Comparison of ENCODE assay signal across 20 cellular contexts in the genomic region with DNA sequence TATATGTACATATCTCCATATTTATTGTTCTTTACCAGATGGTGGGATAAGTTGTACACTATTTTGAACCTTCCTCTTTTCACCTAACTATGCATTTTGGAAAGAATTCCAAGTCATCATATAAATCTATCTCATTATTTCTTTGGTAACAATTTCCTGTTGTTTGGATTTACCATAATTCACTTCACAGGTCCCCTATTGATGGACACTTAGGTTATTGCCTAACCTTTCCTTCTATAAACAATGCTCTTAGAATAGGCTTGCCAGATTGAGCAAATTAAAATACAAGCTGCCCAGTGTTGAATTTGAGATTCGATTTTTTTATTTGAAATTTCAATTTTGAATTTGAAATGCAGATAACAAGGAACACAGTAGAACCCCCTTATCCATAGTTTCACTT. TPM values are rescaled to one million over a fixed set of nuclear protein-coding genes. Genes with fewer than 3 reads are reported as not detected.
A peak's percentile ranks its signal among the peaks of the same experiment; 100 is the strongest.
DNase-seq lines count a peak whose midpoint lies in the region; ATAC-seq, FAIRE-seq and TF ChIP-seq lines count a peak whose summit lies in the region.
"Had no signal": no experiment of that assay in that cellular context is flagged by ENCODE, and none has a peak within 500 bp of the region (broad histone marks: within the 10 kb centered on the region; RNA-seq: fewer than 3 reads in every experiment).

No MANE protein-coding gene starts in this region.

- H3K9me3 ChIP-seq in A549 (no peaks in the 10 kb centered on the region), Karpas-422 (ENCODE audit: low read length) (no peaks in the 10 kb centered on the region), liver (ENCODE audit: control insufficient read depth in 4 of 4, low read length in 3 of 4) (no peaks in the 10 kb centered on the region)

- CTCF ChIA-PET in A549 (lab: Yijun Ruan, JAX): interaction anchor here (2.5 to 45.8 kb wide), 2 partner anchors 28 to 40 kb away, joined by 18 to 2036 read pairs; a partner anchor contains a TSS

- no peak overlapping the region for H2AFZ ChIP-seq in Karpas-422 (ENCODE audit: low read length)

- 19% methylated on average over 1 of the region's 1 CpG for WGBS in A549 (ENCODE audit: missing lambda C conversion rate)
- WGBS in liver: 25% methylated on average over 1 of the region's 1 CpG

- no peaks in the 10 kb centered on the region for H3K9me3 Mint-ChIP-seq in progenitor cell of endocrine pancreas (ENCODE audit: low read depth)
- H3K9me3 Mint-ChIP-seq: CD4-positive, alpha-beta memory T cell had no signal

- TF ChIP-seq CTCF in A549 (IDR thresholded peaks at IDR 0.05): no peak
- TF ChIP-seq CTCF in liver (IDR thresholded peaks at IDR 0.05; ENCODE audit: low read depth, low read length, missing input control): no peak
- no peak for TF ChIP-seq CTCF in progenitor cell of endocrine pancreas (IDR thresholded peaks at IDR 0.05; ENCODE audit: unreplicated experiment)

- TF ChIP-seq EP300 in A549 (IDR thresholded peaks at IDR 0.05): no peak

- H3K9ac ChIP-seq in Karpas-422 (ENCODE audit: low read length): no peak overlapping the region
- H3K9ac ChIP-seq in liver (ENCODE audit: low read depth in 1 of 2, low read length in 2 of 2): no peak overlapping the region

- peaks cover 43% of the 10 kb centered on the region for H3K4me1 ChIP-seq in A549
- H3K4me1 ChIP-seq in Karpas-422 (ENCODE audit: low read length): no peaks in the 10 kb centered on the region
- H3K4me1 ChIP-seq in liver (ENCODE audit: control insufficient read depth in 4 of 4, insufficient read depth in 4 of 4, low read length in 3 of 4): peaks cover 25 to 61% (median 50%) of the 10 kb centered on the region in 4 donors
- H3K4me1 ChIP-seq: HAP-1 had no signal

- no peaks in the 10 kb centered on the region for H3K79me2 ChIP-seq in Karpas-422 (ENCODE audit: low read length)

- no peak for DNase-seq in A549 (ENCODE audit: low read depth in 1 of 2, low spot score in 1 of 2)
- DNase-seq in Karpas-422: peak; percentile 23
- no peak for DNase-seq in progenitor cell of endocrine pancreas (ENCODE audit: low spot score, unreplicated experiment)
- DNase-seq in dermis blood vessel endothelial cell: no peak
- no peak for DNase-seq in SKM-1 (lab: John Stamatoyannopoulos, UW; ENCODE audit: unreplicated experiment)
- DNase-seq in NCI-H774 (lab: John Stamatoyannopoulos, UW): no peak
- DNase-seq: 8988T; C1 segment of cervical spinal cord; Calu3; CD4-positive, alpha-beta memory T cell; COR-L47; DMS53; DMS79 treated with DMSO at 0.1 percent for 48 hours; GF-D8; GOT3 had no signal

- peaks cover 18% of the 10 kb centered on the region for H3K4me1 Mint-ChIP-seq in progenitor cell of endocrine pancreas (ENCODE audit: low read depth)

- FAIRE-seq in A549 (lab: Jason Lieb, UNC): no peak
- FAIRE-seq: GM12891, GM18507, H54 had no signal

- H3K4me3 ChIP-seq in A549 (no peak overlapping the region), Karpas-422 (ENCODE audit: low read length) (no peak overlapping the region), liver (ENCODE audit: low read depth in 1 of 3, low read length in 3 of 3) (no peak overlapping the region)
- H3K4me3 ChIP-seq: HAP-1 had no signal

- H3K9me2 ChIP-seq in Karpas-422 (replicated peaks; ENCODE audit: insufficient read depth, low read length): no peaks in the 10 kb centered on the region

- no peak for TF ChIP-seq RAD21 in A549 (conservative IDR thresholded peaks at IDR 0.05 in 1 of 2, IDR thresholded peaks at IDR 0.05 in 1 of 2)
- peak in 1 of 2 donors; percentile 17 for TF ChIP-seq RAD21 in liver (IDR thresholded peaks at IDR 0.05)

- no peaks in the 10 kb centered on the region for H4K20me1 ChIP-seq in Karpas-422 (ENCODE audit: insufficient read depth, low read depth, low read length)

- POLR2A ChIA-PET in A549 (lab: Yijun Ruan, JAX): no interaction called here

- H3K27me3 Mint-ChIP-seq in progenitor cell of endocrine pancreas: no peaks in the 10 kb centered on the region

- peak overlapping the region; percentile 65 for H3K27ac Mint-ChIP-seq in progenitor cell of endocrine pancreas
- H3K27ac Mint-ChIP-seq: CD4-positive, alpha-beta memory T cell had no signal

- H3K27me3 ChIP-seq in Karpas-422 (ENCODE audit: low read length): no peaks in the 10 kb centered on the region
- no peaks in the 10 kb centered on the region for H3K27me3 ChIP-seq in liver (ENCODE audit: control insufficient read depth in 4 of 4, insufficient read depth in 4 of 4, low read length in 3 of 4)

- H3K4me3 Mint-ChIP-seq in progenitor cell of endocrine pancreas (ENCODE audit: low read depth): no peak overlapping the region
- H3K4me3 Mint-ChIP-seq: CD4-positive, alpha-beta memory T cell had no signal

- H3K4me2 ChIP-seq in A549 (no peak overlapping the region), Karpas-422 (ENCODE audit: low read depth, low read length, poor library complexity, severe bottlenecking) (no peak overlapping the region)

- peaks cover 3% of the 10 kb centered on the region for H3K36me3 Mint-ChIP-seq in progenitor cell of endocrine pancreas (ENCODE audit: insufficient read depth)
- H3K36me3 Mint-ChIP-seq: CD4-positive, alpha-beta memory T cell had no signal

- TF ChIP-seq POLR2A in A549 (IDR thresholded peaks at IDR 0.05; ENCODE audit: low read length): no peak

- H3K36me3 ChIP-seq in Karpas-422 (ENCODE audit: insufficient read depth, low read length) (no peaks in the 10 kb centered on the region), liver (ENCODE audit: control insufficient read depth in 4 of 4, insufficient read depth in 3 of 4, low read depth in 1 of 4, low read length in 3 of 4) (no peaks in the 10 kb centered on the region)
- H3K36me3 ChIP-seq: HAP-1 had no signal

- ATAC-seq in A549: no peak

- H3K27ac ChIP-seq in A549: peak overlapping the region; percentile 0 to 2; a peak in 2 of 6 replicates
- no peak overlapping the region for H3K27ac ChIP-seq in Karpas-422 (ENCODE audit: low read length)
- peak overlapping the region; percentile 87 to 91 for H3K27ac ChIP-seq in liver (ENCODE audit: low read depth in 1 of 2, low read length in 2 of 2)

TF ChIP-seq in A549, 52 proteins besides CTCF, POLR2A, EP300 and RAD21 (continues in another document):
- TF ChIP-seq, protein P1, sequence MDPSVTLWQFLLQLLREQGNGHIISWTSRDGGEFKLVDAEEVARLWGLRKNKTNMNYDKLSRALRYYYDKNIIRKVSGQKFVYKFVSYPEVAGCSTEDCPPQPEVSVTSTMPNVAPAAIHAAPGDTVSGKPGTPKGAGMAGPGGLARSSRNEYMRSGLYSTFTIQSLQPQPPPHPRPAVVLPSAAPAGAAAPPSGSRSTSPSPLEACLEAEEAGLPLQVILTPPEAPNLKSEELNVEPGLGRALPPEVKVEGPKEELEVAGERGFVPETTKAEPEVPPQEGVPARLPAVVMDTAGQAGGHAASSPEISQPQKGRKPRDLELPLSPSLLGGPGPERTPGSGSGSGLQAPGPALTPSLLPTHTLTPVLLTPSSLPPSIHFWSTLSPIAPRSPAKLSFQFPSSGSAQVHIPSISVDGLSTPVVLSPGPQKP (IDR thresholded peaks at IDR 0.05; ENCODE audit: low read depth, low read length): no peak

TF ChIP-seq in liver, 16 proteins besides CTCF, POLR2A, EP300 and RAD21:
- peak in 1 of 2 donors; percentile 11 for TF ChIP-seq RXRA (IDR thresholded peaks at IDR 0.05)
- peak; percentile 17 for TF ChIP-seq YY1 (IDR thresholded peaks at IDR 0.05)
- TF ChIP-seq, protein P2, sequence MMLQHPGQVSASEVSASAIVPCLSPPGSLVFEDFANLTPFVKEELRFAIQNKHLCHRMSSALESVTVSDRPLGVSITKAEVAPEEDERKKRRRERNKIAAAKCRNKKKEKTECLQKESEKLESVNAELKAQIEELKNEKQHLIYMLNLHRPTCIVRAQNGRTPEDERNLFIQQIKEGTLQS (IDR thresholded peaks at IDR 0.05): no peak
- TF ChIP-seq, protein P3, sequence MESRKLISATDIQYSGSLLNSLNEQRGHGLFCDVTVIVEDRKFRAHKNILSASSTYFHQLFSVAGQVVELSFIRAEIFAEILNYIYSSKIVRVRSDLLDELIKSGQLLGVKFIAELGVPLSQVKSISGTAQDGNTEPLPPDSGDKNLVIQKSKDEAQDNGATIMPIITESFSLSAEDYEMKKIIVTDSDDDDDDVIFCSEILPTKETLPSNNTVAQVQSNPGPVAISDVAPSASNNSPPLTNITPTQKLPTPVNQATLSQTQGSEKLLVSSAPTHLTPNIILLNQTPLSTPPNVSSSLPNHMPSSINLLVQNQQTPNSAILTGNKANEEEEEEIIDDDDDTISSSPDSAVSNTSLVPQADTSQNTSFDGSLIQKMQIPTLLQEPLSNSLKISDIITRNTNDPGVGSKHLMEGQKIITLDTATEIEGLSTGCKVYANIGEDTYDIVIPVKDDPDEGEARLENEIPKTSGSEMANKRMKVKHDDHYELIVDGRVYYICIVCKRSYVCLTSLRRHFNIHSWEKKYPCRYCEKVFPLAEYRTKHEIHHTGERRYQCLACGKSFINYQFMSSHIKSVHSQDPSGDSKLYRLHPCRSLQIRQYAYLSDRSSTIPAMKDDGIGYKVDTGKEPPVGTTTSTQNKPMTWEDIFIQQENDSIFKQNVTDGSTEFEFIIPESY (IDR thresholded peaks at IDR 0.05): peak; percentile 21
- TF ChIP-seq HNF4A (conservative IDR thresholded peaks at IDR 0.05): peak; percentile 6 to 9

RNA-seq across cellular contexts. Expression of a gene that starts 28.9 kb away (rescaled TPM):
- 66.0 and 70.4 TPM in 2 replicates for polyA plus RNA-seq in A549 (2011; rRNA removed)
- polyA plus RNA-seq in A549 (2012; cell fraction: cytosol; rRNA removed): 31.6 and 32.6 TPM in 2 replicates
- 43.4 and 61.7 TPM in 2 replicates for polyA plus RNA-seq in A549 (2012; cell fraction: nucleus; rRNA removed)
- polyA plus RNA-seq in A549 (2017; fragmentation: RNase III; extraction: RNeasy Plus Mini Kit Qiagen cat#74134 plus additional on column Dnase treatment): 32.0 to 33.9 TPM (median 33.2 TPM) in 3 replicates
- polyA minus RNA-seq in A549 (2011; rRNA and poly(A)+ RNA removed): 94.3 and 110 TPM in 2 replicates
- total RNA-seq in Karpas-422 (2014; rRNA removed; shearing (Covaris generic); ENCODE audit: low replicate concordance): 23.7 and 34.9 TPM in 2 replicates
- 10 to 100 TPM; 19.2 to 19.6 TPM for total RNA-seq in liver
- 10 to 100 TPM; 10.9 to 21.3 TPM for polyA plus RNA-seq in liver
- total RNA-seq in progenitor cell of endocrine pancreas: 55.2 and 60.6 TPM in 2 replicates
- 44.2 and 62.2 TPM in 2 replicates for total RNA-seq in dermis blood vessel endothelial cell

RNA-seq across cellular contexts. Expression of a gene that starts 56.1 kb away (rescaled TPM):
- 21.0 and 21.1 TPM in 2 replicates for polyA plus RNA-seq in A549 (2011; rRNA removed)
- polyA plus RNA-seq in A549 (2012; cell fraction: cytosol; rRNA removed): 27.5 and 29.3 TPM in 2 replicates
- polyA plus RNA-seq in A549 (2012; cell fraction: nucleus; rRNA removed): 21.1 and 26.6 TPM in 2 replicates
- polyA plus RNA-seq in A549 (2017; fragmentation: RNase III; extraction: RNeasy Plus Mini Kit Qiagen cat#74134 plus additional on column Dnase treatment): 9.9 to 11.9 TPM (median 11.7 TPM) in 3 replicates
- polyA minus RNA-seq in A549 (2011; rRNA and poly(A)+ RNA removed): 18.6 and 19.9 TPM in 2 replicates
- not detected in 2 replicates for total RNA-seq in Karpas-422 (2014; rRNA removed; shearing (Covaris generic); ENCODE audit: low replicate concordance)
- total RNA-seq in liver: 10 to 100 TPM; 13.6 to 15.3 TPM
- polyA plus RNA-seq in liver: 10 to 100 TPM; 19.9 to 39.2 TPM
- total RNA-seq in progenitor cell of endocrine pancreas: 4.9 and 5.9 TPM in 2 replicates
- total RNA-seq in dermis blood vessel endothelial cell: 0.93 and 1.4 TPM in 2 replicates
